In the genomic region with DNA sequence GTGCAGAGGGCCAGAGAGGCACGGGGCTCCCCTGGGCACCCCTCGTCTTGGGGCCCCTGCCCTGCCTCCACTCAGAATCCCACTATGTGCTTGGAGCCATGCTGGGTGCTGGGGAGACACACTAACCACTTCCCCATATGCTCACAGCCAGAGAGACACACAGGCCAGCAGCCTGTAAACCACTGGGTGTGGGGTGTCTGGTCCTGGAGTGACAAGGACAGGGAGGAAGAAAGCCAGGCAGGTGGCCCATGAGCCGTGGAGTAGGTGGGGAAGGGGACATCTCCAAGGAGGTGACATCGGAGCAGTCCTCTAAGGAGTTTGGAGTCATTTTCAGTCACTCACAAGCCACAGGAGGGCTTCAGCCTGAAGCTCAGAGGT, we compare ENCODE assay signal across 11 cellular contexts. TPM values are rescaled to one million over a fixed set of nuclear protein-coding genes. Genes with fewer than 3 reads are reported as not detected.
DNase-seq lines count a peak whose midpoint lies in the region; ATAC-seq and TF ChIP-seq lines count a peak whose summit lies in the region.
"Had no signal": no experiment of that assay in that cellular context is flagged by ENCODE, and none has a peak within 500 bp of the region (broad histone marks: within the 10 kb centered on the region; RNA-seq: fewer than 3 reads in every experiment).

No MANE protein-coding gene starts in this region.

- peaks cover 12 to 62% (median 34%) of the 10 kb centered on the region in 5 donors for H3K4me1 ChIP-seq in subcutaneous abdominal adipose tissue (ENCODE audit: control insufficient read depth in 5 of 5, insufficient read depth in 5 of 5, low read length in 5 of 5)
- H3K4me1 ChIP-seq in CD8-positive, alpha-beta memory T cell (ENCODE audit: insufficient read depth, low read length): no peaks in the 10 kb centered on the region

- POLR2A ChIA-PET in CD8-positive, alpha-beta memory T cell (lab: Charles Lee): no interaction called here

- H3K4me3 ChIP-seq in subcutaneous abdominal adipose tissue (ENCODE audit: low read depth in 1 of 5, low read length in 5 of 5): peak overlapping the region in 2 of 5 donors; percentile 24 to 47
- H3K4me3 ChIP-seq in CD8-positive, alpha-beta memory T cell (ENCODE audit: low read length): no peak overlapping the region

- H3K9me3 ChIP-seq in subcutaneous abdominal adipose tissue (ENCODE audit: control insufficient read depth in 5 of 5, low read length in 5 of 5): peaks cover 0 to 18% (median 15%) of the 10 kb centered on the region in 5 donors
- no peaks in the 10 kb centered on the region for H3K9me3 ChIP-seq in CD8-positive, alpha-beta memory T cell (ENCODE audit: low read length)

- H3K27ac Mint-ChIP-seq in brain: peak overlapping the region in 3 of 5 experiments; percentile 35 to 96 (median 87)
- no peak overlapping the region for H3K27ac Mint-ChIP-seq in CD8-positive, alpha-beta memory T cell
- H3K27ac Mint-ChIP-seq: activated naive CD4-positive, alpha-beta T cell treated with anti-CD3 and anti-CD28 coated beads for 36 hours had no signal

- CTCF ChIA-PET in CD8-positive, alpha-beta memory T cell (lab: Charles Lee): no interaction called here

- H3K27me3 Mint-ChIP-seq in brain: peaks cover 26% of the 10 kb centered on the region
- peaks cover 12 to 32% of the 10 kb centered on the region in 2 donors for H3K27me3 Mint-ChIP-seq in CD8-positive, alpha-beta memory T cell

- H3K9me3 Mint-ChIP-seq in brain: peaks cover 50 to 63% (median 56%) of the 10 kb centered on the region in 5 experiments
- peaks cover 18 to 31% (median 31%) of the 10 kb centered on the region in 5 donors for H3K9me3 Mint-ChIP-seq in CD8-positive, alpha-beta memory T cell

- H3K27me3 ChIP-seq in subcutaneous abdominal adipose tissue (ENCODE audit: control insufficient read depth in 5 of 5, insufficient read depth in 4 of 5, low read length in 5 of 5): no peaks in the 10 kb centered on the region
- no peaks in the 10 kb centered on the region for H3K27me3 ChIP-seq in CD8-positive, alpha-beta memory T cell (ENCODE audit: insufficient read depth, low read length, poor library complexity, severe bottlenecking)

- peaks cover 26% of the 10 kb centered on the region for H3K4me1 Mint-ChIP-seq in brain
- no peaks in the 10 kb centered on the region for H3K4me1 Mint-ChIP-seq in CD8-positive, alpha-beta memory T cell

- DNase-seq in KBM-7 (peak; percentile 85), medulla oblongata (ENCODE audit: extremely low spot score) (peak; percentile 64), T-helper 2 cell (no peak)
- no peak for DNase-seq in CD8-positive, alpha-beta memory T cell
- no peak for DNase-seq in stimulated activated CD4-positive, alpha-beta T cell treated with anti-CD3 and anti-CD28 coated beads, Interleukin-2, amount 100 ng/mL, for 48 hours
- DNase-seq: activated CD4-positive, CD25-positive, alpha-beta regulatory T cell; activated naive CD4-positive, alpha-beta T cell treated with anti-CD3 and anti-CD28 coated beads for 36 hours; DMS 273 treated with DMSO at 0.1 percent for 48 hours had no signal

- no peaks in the 10 kb centered on the region for H3K36me3 ChIP-seq in subcutaneous abdominal adipose tissue (ENCODE audit: control insufficient read depth in 5 of 5, insufficient read depth in 5 of 5, low read length in 5 of 5)
- no peaks in the 10 kb centered on the region for H3K36me3 ChIP-seq in CD8-positive, alpha-beta memory T cell (ENCODE audit: insufficient read depth, low read length)

- in situ Hi-C loops in KBM-7 (cut with MboI; ENCODE audit: low pct_unique_long_range_greater_than_20kb, low sequenced_read_pairs): no loop called here

- TF ChIP-seq CTCF in brain (conservative IDR thresholded peaks at IDR 0.05): no peak

- peak overlapping the region in 1 of 5 experiments; percentile 44 for H3K4me3 Mint-ChIP-seq in brain
- no peak overlapping the region for H3K4me3 Mint-ChIP-seq in CD8-positive, alpha-beta memory T cell
- H3K4me3 Mint-ChIP-seq: activated naive CD4-positive, alpha-beta T cell treated with anti-CD3 and anti-CD28 coated beads for 36 hours had no signal

- peak overlapping the region; percentile 97 for H3K27ac ChIP-seq in subcutaneous abdominal adipose tissue (ENCODE audit: low read depth, low read length)
- H3K27ac ChIP-seq in CD8-positive, alpha-beta memory T cell (ENCODE audit: low read depth, low read length): no peak overlapping the region

- ATAC-seq in GM18498 (IDR thresholded peaks at IDR 0.05; ENCODE audit: unreplicated experiment): no peak

- H3K36me3 Mint-ChIP-seq in brain: peaks cover 29% of the 10 kb centered on the region
- peaks cover 0 to 34% (median 3%) of the 10 kb centered on the region in 3 donors for H3K36me3 Mint-ChIP-seq in CD8-positive, alpha-beta memory T cell

- peak overlapping the region in 4 of 5 donors; percentile 0 to 75 (median 72) for H3K9ac ChIP-seq in subcutaneous abdominal adipose tissue (ENCODE audit: low read length in 5 of 5)

RNA-seq across cellular contexts. Expression of a gene that starts 58.9 kb away (rescaled TPM):
- 323 TPM for polyA plus RNA-seq in brain (ENCODE audit: insufficient read depth, low read depth, low replicate concordance)
- 1 to 10 TPM; 1.0 to 1.1 TPM for total RNA-seq in CD8-positive, alpha-beta memory T cell
- 0.49 TPM for polyA plus RNA-seq in CD8-positive, alpha-beta memory T cell

Comparison
In these comparisons a context has a peak if more than half of its experiments do, and no peak if none do; other contexts are left out.
1. DNase-seq: peak in KBM-7 (single experiment) and medulla oblongata (single experiment); none in CD8-positive, alpha-beta memory T cell (0 of 5), T-helper 2 cell (0 of 5) and stimulated activated CD4-positive, alpha-beta T cell treated with anti-CD3 and anti-CD28 coated beads, Interleukin-2, amount 100 ng/mL, for 48 hours (0 of 2).
2. H3K27ac Mint-ChIP-seq: peak in brain (3 of 5); none in CD8-positive, alpha-beta memory T cell (0 of 8).
3. RNA of a gene that starts 58.9 kb away (polyA plus RNA-seq): 323 TPM in brain (single experiment); 0.49 TPM in CD8-positive, alpha-beta memory T cell (single experiment); every median in the first group is over 100 times any median in the second.